Comparison of ENCODE assay signal across 13 cellular contexts in the genomic region with DNA sequence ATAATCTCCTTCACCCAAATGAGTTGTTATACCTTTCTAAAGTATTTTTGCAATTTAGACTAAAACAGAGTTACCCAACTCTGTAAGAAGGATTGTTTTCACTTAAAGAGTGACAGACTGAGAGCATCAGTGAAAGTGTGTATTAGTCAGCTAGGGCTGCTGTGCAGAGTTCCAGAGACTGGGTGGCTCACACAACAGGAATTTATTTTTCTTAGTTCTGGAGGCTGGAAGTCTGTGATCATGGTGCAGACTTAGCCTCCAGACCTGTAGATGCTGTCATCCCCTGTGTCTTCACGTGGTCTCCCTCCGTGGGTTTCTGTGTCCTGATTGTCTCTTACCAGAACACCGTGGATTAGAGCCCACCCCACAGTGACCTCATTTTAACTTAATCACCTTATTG. TPM values are rescaled to one million over a fixed set of nuclear protein-coding genes. Genes with fewer than 3 reads are reported as not detected.
DNase-seq lines count a peak whose midpoint lies in the region; ATAC-seq, FAIRE-seq and TF ChIP-seq lines count a peak whose summit lies in the region.
"Had no signal": no experiment of that assay in that cellular context is flagged by ENCODE, and none has a peak within 500 bp of the region (broad histone marks: within the 10 kb centered on the region; RNA-seq: fewer than 3 reads in every experiment).

No MANE protein-coding gene starts in this region.

- no peaks in the 10 kb centered on the region for H3K27me3 ChIP-seq in bronchial epithelial cell (ENCODE audit: control insufficient read depth, insufficient read depth, low read length)

- FAIRE-seq in HTR-8/SVneo (lab: Jason Lieb, UNC) (no peak), bronchial epithelial cell (lab: Jason Lieb, UNC) (no peak)

- DNase-seq in AG08395 (ENCODE audit: low spot score): peak; percentile 91
- peak; percentile 53 for DNase-seq in HTR-8/SVneo (ENCODE audit: insufficient read length, low spot score)
- DNase-seq in bronchial epithelial cell (ENCODE audit: low read depth): peak; percentile 78
- peak; percentile 93 for DNase-seq in kidney tubule cell (ENCODE audit: low spot score)
- DNase-seq in NCI-H2196 treated with DMSO at 0.1 percent for 48 hours (lab: John Stamatoyannopoulos, UW; ENCODE audit: unreplicated experiment): no peak
- no peak for DNase-seq in NCI-H1105 treated with DMSO at 0.1 percent for 48 hours (lab: John Stamatoyannopoulos, UW)
- DNase-seq: activated CD4-positive, alpha-beta memory T cell treated with anti-CD3 and anti-CD28 coated beads, Interleukin-2, amount 10 ng/mL, durations not matched to agents 7 days and 5 days; immature natural killer cell; NCI-H748 treated with DMSO at 0.1 percent for 48 hours; stimulated activated naive CD8-positive, alpha-beta T cell treated with anti-CD3 and anti-CD28 coated beads, Interleukin-15, Interleukin-2, amounts not matched to agents 100 U/mL and 50 U/mL, for 24 hours; T-cell had no signal

- H3K36me3 ChIP-seq in bronchial epithelial cell (ENCODE audit: control insufficient read depth, insufficient read depth, low read length): peaks cover 11% of the 10 kb centered on the region

- no peak for ATAC-seq in HG02840 (IDR thresholded peaks at IDR 0.05; ENCODE audit: low FRiP score, unreplicated experiment)
- ATAC-seq in HG02623 (IDR thresholded peaks at IDR 0.05; ENCODE audit: unreplicated experiment): no peak
- ATAC-seq: stimulated activated naive CD8-positive, alpha-beta T cell treated with anti-CD3 and anti-CD28 coated beads, Interleukin-15, Interleukin-2, amounts not matched to agents 100 U/mL and 50 U/mL, for 24 hours; T-cell had no signal

- no peak for TF ChIP-seq CTCF in bronchial epithelial cell (IDR thresholded peaks at IDR 0.05; ENCODE audit: insufficient read depth, low read length, severe bottlenecking)

- H3K4me3 ChIP-seq in bronchial epithelial cell (ENCODE audit: low read depth, low read length): no peak overlapping the region

RNA-seq across cellular contexts. Expression of a gene that starts 40.0 kb away (rescaled TPM):
- 3.7 TPM in 2 replicates for total RNA-seq in bronchial epithelial cell

Comparison
In these comparisons a context has a peak if more than half of its experiments do, and no peak if none do; other contexts are left out.
1. DNase-seq: peak in AG08395 (single experiment), HTR-8/SVneo (single experiment), bronchial epithelial cell (single experiment) and kidney tubule cell (single experiment); none in NCI-H2196 treated with DMSO at 0.1 percent for 48 hours (single experiment) and NCI-H1105 treated with DMSO at 0.1 percent for 48 hours (single experiment).